Comparison of ENCODE assay signal across 18 cellular contexts in genomic region chr2:181823405-181823804, GRCh38.
A peak's percentile ranks its signal among the peaks of the same experiment; 100 is the strongest.
DNase-seq lines count a peak whose midpoint lies in the region; ATAC-seq, FAIRE-seq and TF ChIP-seq lines count a peak whose summit lies in the region.
"Had no signal": no experiment of that assay in that cellular context is flagged by ENCODE, and none has a peak within 500 bp of the region (broad histone marks: within the 10 kb centered on the region; RNA-seq: fewer than 3 reads in every experiment).

No MANE protein-coding gene starts in this region.

- intact Hi-C loops in body of pancreas (cut with DNase I) (no loop called here), Caco-2 (cut with micrococcal nuclease; ENCODE audit: unreplicated experiment) (no loop called here)

- H3K36me3 ChIP-seq in body of pancreas (replicated peaks in 1 of 2; ENCODE audit: insufficient read depth in 1 of 2, low read depth in 2 of 2) (no peaks in the 10 kb centered on the region), Caco-2 (ENCODE audit: control insufficient read depth, insufficient read depth, low read length) (no peaks in the 10 kb centered on the region)
- H3K36me3 ChIP-seq: HAP-1 had no signal

- no peak for TF ChIP-seq POLR2A in body of pancreas (IDR thresholded peaks at IDR 0.05)

- H3K27me3 Mint-ChIP-seq in Caco-2 (ENCODE audit: insufficient read depth, unreplicated experiment) = peaks cover 2% of the 10 kb centered on the region
- H3K27me3 Mint-ChIP-seq: CD4-positive, alpha-beta T cell had no signal

- no peaks in the 10 kb centered on the region for H3K36me3 Mint-ChIP-seq in Caco-2 (ENCODE audit: insufficient read depth, unreplicated experiment)

- H3K27me3 ChIP-seq in body of pancreas = no peaks in the 10 kb centered on the region
- H3K27me3 ChIP-seq in Caco-2 (replicated peaks; ENCODE audit: control insufficient read depth, insufficient read depth, low read length) = no peaks in the 10 kb centered on the region

- no peak overlapping the region for H3K4me3 ChIP-seq in body of pancreas
- H3K4me3 ChIP-seq in Caco-2 (ENCODE audit: low read depth, low read length) = no peak overlapping the region
- H3K4me3 ChIP-seq: A549, HAP-1 had no signal

- no peaks in the 10 kb centered on the region for H3K4me1 Mint-ChIP-seq in Caco-2 (ENCODE audit: low read depth, unreplicated experiment)

- no peaks in the 10 kb centered on the region for H3K9me3 ChIP-seq in body of pancreas
- no peaks in the 10 kb centered on the region for H3K9me3 ChIP-seq in Caco-2
- H3K9me3 ChIP-seq: A549, HAP-1 had no signal

- POLR2A ChIA-PET in Caco-2 (lab: Charles Lee) = no interaction called here

- 72 to 75% methylated on average over 2 of the region's 2 CpGs for WGBS in body of pancreas, 2 donors

- peaks cover 59% of the 10 kb centered on the region for H3K4me1 ChIP-seq in body of pancreas
- no peaks in the 10 kb centered on the region for H3K4me1 ChIP-seq in Caco-2
- H3K4me1 ChIP-seq: A549 had no signal

- no peak overlapping the region for H3K27ac Mint-ChIP-seq in Caco-2 (ENCODE audit: unreplicated experiment)
- H3K27ac Mint-ChIP-seq: CD4-positive, alpha-beta T cell had no signal

- peak; percentile 54 for ATAC-seq in body of pancreas
- ATAC-seq: A549, HepG2 had no signal

- TF ChIP-seq CTCF in body of pancreas (IDR thresholded peaks at IDR 0.05) = no peak
- TF ChIP-seq CTCF in Caco-2 (IDR thresholded peaks at IDR 0.05; ENCODE audit: insufficient read depth in 1 of 2, low read depth in 1 of 2, low read length in 1 of 2, severe bottlenecking in 1 of 2, unreplicated experiment in 1 of 2) = no peak

- FAIRE-seq in urothelium cell line (lab: Jason Lieb, UNC) (peak; percentile 56), GM19239 (lab: Jason Lieb, UNC) (no peak)
- FAIRE-seq: A549, H1, HepG2 had no signal

- H3K4me3 Mint-ChIP-seq in Caco-2 (ENCODE audit: unreplicated experiment) = no peak overlapping the region
- H3K4me3 Mint-ChIP-seq: CD4-positive, alpha-beta T cell had no signal

- CTCF ChIA-PET in Caco-2 (lab: Charles Lee) = no interaction called here

- DNase-seq in DMS53 (lab: John Stamatoyannopoulos, UW) = peak; percentile 38
- no peak for DNase-seq in DMS53 treated with DMSO at 0.1 percent for 48 hours (lab: John Stamatoyannopoulos, UW; ENCODE audit: unreplicated experiment)
- DNase-seq in M059J (ENCODE audit: low read depth) = peak; percentile 23
- peak in 3 of 4 donors; percentile 27 to 40 (median 37) for DNase-seq in body of pancreas
- DNase-seq in urothelium cell line (ENCODE audit: low spot score) = no peak
- no peak for DNase-seq in cerebellar cortex (ENCODE audit: low spot score)
- DNase-seq in Caco-2 = no peak
- DNase-seq in GM19239 (ENCODE audit: insufficient read length, low spot score) = no peak
- DNase-seq: AML-193; CD4-positive, alpha-beta T cell; GF-D8; KG1 had no signal

- no peaks in the 10 kb centered on the region for H3K9me3 Mint-ChIP-seq in Caco-2 (ENCODE audit: unreplicated experiment)
- H3K9me3 Mint-ChIP-seq: CD4-positive, alpha-beta T cell had no signal

- no TSS peak for BruUV-seq in Caco-2 (replicated peaks; lab: Mats Ljungman, UMichigan)

- H3K27ac ChIP-seq in body of pancreas = peak overlapping the region in 3 of 4 donors; percentile 67 to 78 (median 74)
- H3K27ac ChIP-seq: 22Rv1, A549, C4-2B had no signal

Comparison
In these comparisons a context has a peak if more than half of its experiments do, and no peak if none do; other contexts are left out.
1. DNase-seq: peak in DMS53 (single experiment), M059J (single experiment) and body of pancreas (3 of 4); none in DMS53 treated with DMSO at 0.1 percent for 48 hours (single experiment), urothelium cell line (single experiment), cerebellar cortex (single experiment), Caco-2 (0 of 2) and GM19239 (single experiment).